ENCODE assay signal across 8 cellular contexts in the genomic region with DNA sequence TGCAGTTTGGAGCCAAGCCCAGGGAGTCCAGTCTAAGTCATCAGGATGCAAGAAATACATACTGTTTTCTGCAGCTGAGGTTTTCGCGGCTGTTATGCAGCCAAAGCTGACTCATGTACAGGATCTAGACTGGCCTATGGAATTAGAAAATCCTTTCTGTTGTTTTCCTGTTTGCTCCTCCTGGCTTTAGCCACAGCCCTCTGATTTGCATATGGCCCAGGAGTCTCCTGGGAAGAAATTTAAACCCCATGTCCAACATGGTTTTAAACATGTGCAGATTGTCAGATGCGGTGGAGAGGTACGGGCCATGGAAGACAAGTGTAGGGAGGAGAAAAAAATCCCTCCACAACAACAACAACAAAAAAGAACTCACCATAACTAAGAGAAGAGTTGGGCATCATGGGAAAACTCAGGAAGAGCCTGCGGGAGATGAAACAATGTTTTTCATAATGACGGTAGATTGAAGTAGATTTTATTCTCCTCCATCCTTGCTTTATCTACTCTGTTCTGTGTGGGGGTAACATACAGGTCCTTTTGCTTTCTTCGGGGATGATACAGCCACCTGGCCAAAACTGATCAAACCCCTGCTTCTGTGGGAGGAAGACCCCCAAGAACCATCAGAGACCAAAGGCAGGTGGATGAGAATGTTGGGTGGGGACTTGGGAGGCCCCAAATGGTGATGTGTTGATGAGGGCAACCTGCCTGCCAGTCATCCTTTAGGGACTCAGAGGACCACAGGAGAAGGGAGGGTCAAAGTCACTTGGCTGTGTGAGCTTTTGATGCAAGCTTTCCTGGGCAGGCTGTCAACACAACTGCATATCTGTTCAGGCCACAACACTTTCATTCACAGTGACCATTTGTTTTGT. TPM values are rescaled to one million over a fixed set of nuclear protein-coding genes. Genes with fewer than 3 reads are reported as not detected.
DNase-seq lines count a peak whose midpoint lies in the region; ATAC-seq and FAIRE-seq lines count a peak whose summit lies in the region.

No MANE protein-coding gene starts in this region.

- peaks cover 39% of the 10 kb centered on the region for H3K4me1 Mint-ChIP-seq in activated naive CD8-positive, alpha-beta T cell treated with anti-CD3 and anti-CD28 coated beads, Interleukin-2, amount 50 U/mL, for 24 hours

- H3K36me3 Mint-ChIP-seq in activated naive CD8-positive, alpha-beta T cell treated with anti-CD3 and anti-CD28 coated beads, Interleukin-2, amount 50 U/mL, for 24 hours (ENCODE audit: low read depth), result no peaks in the 10 kb centered on the region

- ATAC-seq in activated naive CD8-positive, alpha-beta T cell treated with anti-CD3 and anti-CD28 coated beads, Interleukin-2, amount 50 U/mL, for 24 hours, result peak; percentile 38
- no peak for ATAC-seq in HG03045 (IDR thresholded peaks at IDR 0.05; ENCODE audit: unreplicated experiment)
- ATAC-seq in activated CD4-positive, CD25-positive, alpha-beta regulatory T cell treated with anti-CD3 and anti-CD28 coated beads, Interleukin-2, amount 50 U/mL, for 24 hours, result no peak

- DNase-seq in DMS 273 (lab: John Stamatoyannopoulos, UW; ENCODE audit: unreplicated experiment) (peak; percentile 82), HTR-8/SVneo (ENCODE audit: insufficient read length, low spot score) (peak; percentile 85), kidney tubule cell (ENCODE audit: low spot score) (peak; percentile 92), frontal cortex (ENCODE audit: low spot score in 2 of 2) (no peak)
- no peak for DNase-seq in activated naive CD8-positive, alpha-beta T cell treated with anti-CD3 and anti-CD28 coated beads, Interleukin-2, amount 50 U/mL, for 24 hours
- no peak for DNase-seq in activated CD4-positive, CD25-positive, alpha-beta regulatory T cell treated with anti-CD3 and anti-CD28 coated beads, Interleukin-2, amount 50 U/mL, for 72 hours

- no peaks in the 10 kb centered on the region for H3K9me3 Mint-ChIP-seq in activated naive CD8-positive, alpha-beta T cell treated with anti-CD3 and anti-CD28 coated beads, Interleukin-2, amount 50 U/mL, for 24 hours

- no peak overlapping the region for H3K4me3 Mint-ChIP-seq in activated naive CD8-positive, alpha-beta T cell treated with anti-CD3 and anti-CD28 coated beads, Interleukin-2, amount 50 U/mL, for 24 hours

- peak overlapping the region; percentile 87 for H3K27ac Mint-ChIP-seq in activated naive CD8-positive, alpha-beta T cell treated with anti-CD3 and anti-CD28 coated beads, Interleukin-2, amount 50 U/mL, for 24 hours

- H3K27me3 Mint-ChIP-seq in activated naive CD8-positive, alpha-beta T cell treated with anti-CD3 and anti-CD28 coated beads, Interleukin-2, amount 50 U/mL, for 24 hours, result no peaks in the 10 kb centered on the region

- FAIRE-seq in HTR-8/SVneo (lab: Jason Lieb, UNC), result peak; percentile 76
- no peak for FAIRE-seq in frontal cortex (lab: Jason Lieb, UNC)

RNA-seq across cellular contexts. Expression of a gene that starts 29.8 kb away (rescaled TPM):
- 11.8 TPM for total RNA-seq in frontal cortex

Comparison
In these comparisons a context has a peak if more than half of its experiments do, and no peak if none do; other contexts are left out.
1. DNase-seq: peak in DMS 273 (single experiment), HTR-8/SVneo (single experiment) and kidney tubule cell (single experiment); none in activated naive CD8-positive, alpha-beta T cell treated with anti-CD3 and anti-CD28 coated beads, Interleukin-2, amount 50 U/mL, for 24 hours (single experiment), activated CD4-positive, CD25-positive, alpha-beta regulatory T cell treated with anti-CD3 and anti-CD28 coated beads, Interleukin-2, amount 50 U/mL, for 72 hours (single experiment) and frontal cortex (0 of 2).